22 cellular contexts compared by ENCODE assay signal in the genomic region with DNA sequence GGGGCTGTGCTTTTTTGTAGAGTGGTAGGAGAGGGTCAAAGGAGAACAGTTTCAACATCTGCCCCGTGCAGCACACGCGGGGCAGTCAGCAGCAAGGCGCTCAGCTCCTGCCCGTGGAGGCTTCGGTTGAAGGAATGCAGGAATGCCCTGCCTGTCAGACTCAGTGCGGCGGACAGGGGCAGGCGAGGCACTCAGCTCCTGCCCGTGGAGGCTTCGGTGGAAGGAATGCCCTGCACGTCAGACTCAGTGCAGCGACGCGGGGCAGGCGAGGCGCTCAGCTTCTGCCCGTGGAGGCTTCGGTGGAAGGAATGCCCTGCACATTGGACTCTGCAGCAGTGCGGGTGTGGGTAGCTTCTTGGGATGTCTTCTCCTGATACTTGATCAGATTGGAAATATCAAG. TPM values are rescaled to one million over a fixed set of nuclear protein-coding genes. Genes with fewer than 3 reads are reported as not detected.
A peak's percentile ranks its signal among the peaks of the same experiment; 100 is the strongest.
DNase-seq lines count a peak whose midpoint lies in the region; ATAC-seq, FAIRE-seq and TF ChIP-seq lines count a peak whose summit lies in the region.
"Had no signal": no experiment of that assay in that cellular context is flagged by ENCODE, and none has a peak within 500 bp of the region (broad histone marks: within the 10 kb centered on the region; RNA-seq: fewer than 3 reads in every experiment).

No MANE protein-coding gene starts in this region.

- no peak for DNase-seq in CD4-positive, alpha-beta T cell
- no peak for DNase-seq in astrocyte (ENCODE audit: low read depth)
- DNase-seq in right cardiac atrium, result no peak
- no peak for DNase-seq in neural progenitor cell (ENCODE audit: low spot score)
- no peak for DNase-seq in activated CD4-positive, CD25-positive, alpha-beta regulatory T cell (lab: John Stamatoyannopoulos, UW)
- no peak for DNase-seq in suprapubic skin (ENCODE audit: low spot score in 2 of 2)
- DNase-seq: COR-L47, DMS79, NCI-H1092, NCI-H226, NCI-H526, OCI-M1, RPMI8226 had no signal

- TF ChIP-seq CTCF in CD4-positive, alpha-beta T cell (IDR thresholded peaks at IDR 0.05), result no peak
- no peak for TF ChIP-seq CTCF in astrocyte (IDR thresholded peaks at IDR 0.05; ENCODE audit: insufficient read depth, low read depth, low read length)
- TF ChIP-seq CTCF in neural progenitor cell (IDR thresholded peaks at IDR 0.05), result no peak
- TF ChIP-seq CTCF in suprapubic skin (IDR thresholded peaks at IDR 0.05), result no peak

- 76% methylated on average over 20 of the region's 20 CpGs for WGBS in right cardiac atrium
- 92% methylated on average over 20 of the region's 20 CpGs for WGBS in suprapubic skin

- peaks cover 73% of the 10 kb centered on the region for H3K36me3 Mint-ChIP-seq in CD4-positive, alpha-beta T cell (ENCODE audit: low read depth)
- peaks cover 17% of the 10 kb centered on the region for H3K36me3 Mint-ChIP-seq in astrocyte (ENCODE audit: low read depth, unreplicated experiment)
- peaks cover 32% of the 10 kb centered on the region for H3K36me3 Mint-ChIP-seq in neural progenitor cell

- H3K9me3 ChIP-seq in CD4-positive, alpha-beta T cell (ENCODE audit: control insufficient read depth, low read length), result no peaks in the 10 kb centered on the region
- no peaks in the 10 kb centered on the region for H3K9me3 ChIP-seq in astrocyte (ENCODE audit: insufficient read depth, low read depth, low read length)
- H3K9me3 ChIP-seq in right cardiac atrium (ENCODE audit: control insufficient read depth, low read length), result no peaks in the 10 kb centered on the region
- H3K9me3 ChIP-seq in neural progenitor cell (ENCODE audit: low read depth), result no peaks in the 10 kb centered on the region
- H3K9me3 ChIP-seq in suprapubic skin, result no peaks in the 10 kb centered on the region
- H3K9me3 ChIP-seq: A549 had no signal

- TF ChIP-seq EP300 in suprapubic skin (IDR thresholded peaks at IDR 0.05), result no peak

- H3K36me3 ChIP-seq in astrocyte (ENCODE audit: insufficient read depth, low read length) (peaks cover 19% of the 10 kb centered on the region), neural progenitor cell (no peaks in the 10 kb centered on the region), suprapubic skin (peaks cover 62% of the 10 kb centered on the region)

- H3K4me3 ChIP-seq in astrocyte (ENCODE audit: insufficient read depth, low read depth, low read length), result no peak overlapping the region
- H3K4me3 ChIP-seq in right cardiac atrium (ENCODE audit: low read length), result no peak overlapping the region
- no peak overlapping the region for H3K4me3 ChIP-seq in neural progenitor cell
- no peak overlapping the region for H3K4me3 ChIP-seq in suprapubic skin
- H3K4me3 ChIP-seq: A549, K562 had no signal

- no peak for FAIRE-seq in astrocyte (lab: Jason Lieb, UNC)
- FAIRE-seq: A549, G401.6, GM12891, K562 had no signal

- H3K27me3 ChIP-seq in CD4-positive, alpha-beta T cell (ENCODE audit: control insufficient read depth, insufficient read depth, low read length), result no peaks in the 10 kb centered on the region
- H3K27me3 ChIP-seq in astrocyte (ENCODE audit: insufficient read depth, low read length) (no peaks in the 10 kb centered on the region), right cardiac atrium (ENCODE audit: control insufficient read depth, insufficient read depth) (no peaks in the 10 kb centered on the region), neural progenitor cell (no peaks in the 10 kb centered on the region), suprapubic skin (no peaks in the 10 kb centered on the region)

- H4K20me1 ChIP-seq in astrocyte (ENCODE audit: insufficient read depth, low read length), result peaks cover 47% of the 10 kb centered on the region
- no peaks in the 10 kb centered on the region for H4K20me1 ChIP-seq in neural progenitor cell (ENCODE audit: low read depth)

- ATAC-seq in CD4-positive, alpha-beta T cell (ENCODE audit: poor library complexity), result no peak
- peak; percentile 38 to 62 for ATAC-seq in right cardiac atrium
- no peak for ATAC-seq in HG03565 (IDR thresholded peaks at IDR 0.05; ENCODE audit: unreplicated experiment)
- no peak for ATAC-seq in HG02852 (IDR thresholded peaks at IDR 0.05; ENCODE audit: unreplicated experiment)
- ATAC-seq: A549, HCT116, K562 had no signal

- H2AFZ ChIP-seq in astrocyte (ENCODE audit: low read depth, low read length) (no peak overlapping the region), neural progenitor cell (replicated peaks) (no peak overlapping the region)

- H3K4me1 ChIP-seq in astrocyte (ENCODE audit: insufficient read depth, low read length) (no peaks in the 10 kb centered on the region), right cardiac atrium (ENCODE audit: control insufficient read depth, insufficient read depth, low read length) (no peaks in the 10 kb centered on the region), neural progenitor cell (no peaks in the 10 kb centered on the region), suprapubic skin (no peaks in the 10 kb centered on the region)

- peaks cover 24% of the 10 kb centered on the region for H3K4me1 Mint-ChIP-seq in CD4-positive, alpha-beta T cell (ENCODE audit: low read depth)
- H3K4me1 Mint-ChIP-seq in astrocyte (ENCODE audit: low read depth, unreplicated experiment), result peaks cover 4% of the 10 kb centered on the region
- H3K4me1 Mint-ChIP-seq in neural progenitor cell, result peaks cover 10% of the 10 kb centered on the region

- no peak for TF ChIP-seq POLR2A in suprapubic skin (IDR thresholded peaks at IDR 0.05)

- CTCF ChIA-PET in CD4-positive, alpha-beta T cell (lab: Charles Lee), result no interaction called here

- H3F3A ChIP-seq in neural progenitor cell (ENCODE audit: low read depth), result no peaks in the 10 kb centered on the region

- H3K27me3 Mint-ChIP-seq in CD4-positive, alpha-beta T cell, result no peaks in the 10 kb centered on the region
- H3K27me3 Mint-ChIP-seq in astrocyte (ENCODE audit: low read depth, unreplicated experiment), result no peaks in the 10 kb centered on the region
- peaks cover 2% of the 10 kb centered on the region for H3K27me3 Mint-ChIP-seq in neural progenitor cell (ENCODE audit: insufficient read depth, low read depth)

- no peaks in the 10 kb centered on the region for H3K9me3 Mint-ChIP-seq in CD4-positive, alpha-beta T cell
- H3K9me3 Mint-ChIP-seq in astrocyte (ENCODE audit: unreplicated experiment) (peaks cover 2% of the 10 kb centered on the region), neural progenitor cell (no peaks in the 10 kb centered on the region)

- H3K79me2 ChIP-seq in astrocyte (ENCODE audit: insufficient read depth, low read length), result peaks cover 71% of the 10 kb centered on the region
- H3K79me2 ChIP-seq in neural progenitor cell (ENCODE audit: low read depth), result peaks cover 24% of the 10 kb centered on the region

- H3K27ac Mint-ChIP-seq in CD4-positive, alpha-beta T cell, result peak overlapping the region; percentile 7
- peak overlapping the region; percentile 34 for H3K27ac Mint-ChIP-seq in astrocyte (ENCODE audit: unreplicated experiment)
- peak overlapping the region; percentile 15 for H3K27ac Mint-ChIP-seq in neural progenitor cell

- intact Hi-C loops in CD4-positive, alpha-beta T cell (cut with DNase I, micrococcal nuclease), result no loop called here
- intact Hi-C loops in right cardiac atrium (cut with DNase I), result no loop called here

- H3K27ac ChIP-seq in CD4-positive, alpha-beta T cell (ENCODE audit: low read depth, low read length), result no peak overlapping the region
- H3K27ac ChIP-seq in astrocyte (ENCODE audit: low read depth, low read length) (no peak overlapping the region), right cardiac atrium (ENCODE audit: low read length) (no peak overlapping the region), neural progenitor cell (no peak overlapping the region), suprapubic skin (no peak overlapping the region)
- H3K27ac ChIP-seq: A549, C4-2B, HL-60 had no signal

- no peak overlapping the region for H3K9ac ChIP-seq in astrocyte (ENCODE audit: low read length)
- H3K9ac ChIP-seq in neural progenitor cell, result no peak overlapping the region

- POLR2A ChIA-PET in CD4-positive, alpha-beta T cell (lab: Charles Lee), result no interaction called here

- H3K4me2 ChIP-seq in astrocyte (ENCODE audit: low read length) (no peak overlapping the region), neural progenitor cell (no peak overlapping the region)
- H3K4me2 ChIP-seq: A549 had no signal

- H3K4me3 Mint-ChIP-seq in CD4-positive, alpha-beta T cell, result no peak overlapping the region
- H3K4me3 Mint-ChIP-seq in astrocyte (ENCODE audit: unreplicated experiment) (no peak overlapping the region), neural progenitor cell (no peak overlapping the region)

RNA-seq across cellular contexts. Expression of a gene that starts 37.0 kb away (rescaled TPM):
- 10 to 100 TPM; 32.6 to 32.9 TPM for total RNA-seq in CD4-positive, alpha-beta T cell
- 32.5 and 33.7 TPM in 2 replicates for total RNA-seq in astrocyte
- total RNA-seq in right cardiac atrium, result 10 to 100 TPM; 30.1 to 38.2 (median 36.2) TPM
- polyA plus RNA-seq in right cardiac atrium, result 33.9 TPM
- 28.1 and 31.2 TPM in 2 replicates for total RNA-seq in neural progenitor cell (ENCODE audit: low replicate concordance)
- 10 to 100 TPM; 22.6 to 67.2 (median 30.1) TPM for total RNA-seq in suprapubic skin

RNA-seq across cellular contexts. Expression of a gene that starts 43.9 kb away (rescaled TPM):
- 10 to 100 TPM; 21.0 to 23.6 TPM for total RNA-seq in CD4-positive, alpha-beta T cell
- total RNA-seq in astrocyte (112 and 141 TPM in 2 replicates), right cardiac atrium (100 to 1,000 TPM in 1 of 4 donors, 10 to 100 TPM in 3; 73.2 to 114 (median 92.2) TPM), neural progenitor cell (ENCODE audit: low replicate concordance) (256 and 312 TPM in 2 replicates), suprapubic skin (100 to 1,000 TPM in 3 of 4 donors, 10 to 100 TPM in 1; 81.2 to 162 (median 135) TPM)
- 64.8 TPM for polyA plus RNA-seq in right cardiac atrium

Comparison
In these comparisons a context has a peak if more than half of its experiments do, and no peak if none do; other contexts are left out.
1. ATAC-seq: peak in right cardiac atrium (2 of 2); none in CD4-positive, alpha-beta T cell (single experiment), HG03565 (single experiment) and HG02852 (single experiment).
2. Peak in every context shown above with its lines, with median percentiles within 50 percentile points of each other: H3K27ac Mint-ChIP-seq.